Comparison of ENCODE assay signal across 8 cellular contexts in the genomic region with DNA sequence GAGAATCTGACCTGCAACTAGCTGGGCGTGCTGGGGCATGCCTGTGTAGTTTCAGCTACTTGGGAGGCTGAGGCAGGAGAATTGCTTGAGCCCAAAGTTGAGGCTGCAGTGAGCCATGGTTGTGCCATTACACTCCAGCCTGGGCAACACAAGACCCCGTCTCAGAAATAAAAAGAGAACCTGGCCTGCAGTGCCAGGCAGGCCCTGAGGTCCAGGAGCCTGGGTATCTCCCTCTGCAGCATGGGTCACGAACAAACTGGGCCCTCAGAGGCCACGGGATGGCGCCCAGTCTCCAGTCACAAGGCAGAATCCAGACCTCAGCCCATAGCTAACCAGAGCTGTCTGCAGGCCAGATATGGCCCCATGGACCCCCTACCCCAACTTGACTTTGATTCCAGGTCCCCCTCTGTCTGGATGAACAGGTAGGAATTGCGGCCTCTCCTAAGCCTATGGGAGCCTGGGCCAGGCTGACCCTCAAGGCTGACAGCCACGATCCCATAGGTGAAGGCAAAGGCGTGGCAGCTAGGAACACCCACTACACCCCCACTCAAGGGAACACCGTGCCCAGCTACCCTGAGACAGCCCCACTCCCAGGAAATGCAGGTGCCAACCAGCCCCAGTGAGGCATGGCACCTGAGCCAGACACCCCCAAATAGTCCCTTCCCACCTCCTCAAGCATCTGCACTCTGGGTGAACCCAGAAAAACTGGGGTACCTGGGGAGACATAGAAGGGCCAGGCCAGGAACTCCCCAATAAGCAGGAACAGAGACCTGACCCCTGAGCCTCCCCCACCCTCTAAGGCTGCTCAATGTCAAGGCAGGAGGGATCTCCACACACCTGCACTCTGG. TPM values are rescaled to one million over a fixed set of nuclear protein-coding genes. Genes with fewer than 3 reads are reported as not detected.
DNase-seq lines count a peak whose midpoint lies in the region; TF ChIP-seq lines count a peak whose summit lies in the region.

No MANE protein-coding gene starts in this region.

- H3F3A ChIP-seq in DOHH2 (ENCODE audit: control insufficient read depth, insufficient read depth), result peaks cover 75% of the 10 kb centered on the region

- peak overlapping the region; percentile 97 for H3K27ac Mint-ChIP-seq in activated T-cell treated with anti-CD3 and anti-CD28 coated beads, Interleukin-2, amount 50 U/mL, for 24 hours

- peak overlapping the region; percentile 98 for H3K4me3 Mint-ChIP-seq in activated T-cell treated with anti-CD3 and anti-CD28 coated beads, Interleukin-2, amount 50 U/mL, for 24 hours

- no peaks in the 10 kb centered on the region for H3K27me3 Mint-ChIP-seq in activated T-cell treated with anti-CD3 and anti-CD28 coated beads, Interleukin-2, amount 50 U/mL, for 24 hours

- DNase-seq in M059J (ENCODE audit: low read depth), result peak; percentile 72
- DNase-seq in activated T-cell treated with anti-CD3 and anti-CD28 coated beads, Interleukin-2, amount 50 U/mL, for 24 hours, result peak; percentile 55
- peak; percentile 33 for DNase-seq in germinal center (ENCODE audit: low spot score)
- DNase-seq in prostate gland (ENCODE audit: low spot score), result peak; percentile 44
- DNase-seq in kidney glomerular epithelial cell (lab: John Stamatoyannopoulos, UW), result no peak
- DNase-seq in NCI-H1694 (lab: John Stamatoyannopoulos, UW), result no peak
- no peak for DNase-seq in middle frontal gyrus (ENCODE audit: extremely low spot score, low spot score)

- H3K4me1 Mint-ChIP-seq in activated T-cell treated with anti-CD3 and anti-CD28 coated beads, Interleukin-2, amount 50 U/mL, for 24 hours (ENCODE audit: low read depth), result peaks cover 26% of the 10 kb centered on the region

- H3K4me3 ChIP-seq in DOHH2 (ENCODE audit: low read length), result no peak overlapping the region
- peak overlapping the region; percentile 99 for H3K4me3 ChIP-seq in prostate gland

- H3K4me1 ChIP-seq in DOHH2 (ENCODE audit: control insufficient read depth, low read length) (peaks cover 26% of the 10 kb centered on the region), prostate gland (replicated peaks) (peaks cover 13% of the 10 kb centered on the region)

- H3K27ac ChIP-seq in DOHH2 (ENCODE audit: low read depth, low read length) (peak overlapping the region; percentile 42), prostate gland (peak overlapping the region; percentile 100)

- peak overlapping the region; percentile 17; the same call in 1 of the 2 replicates for H3K4me2 ChIP-seq in DOHH2 (ENCODE audit: low read length)

- H3K36me3 ChIP-seq in DOHH2 (ENCODE audit: control insufficient read depth, low read length) (peaks cover 70% of the 10 kb centered on the region), prostate gland (peaks cover 18 to 36% of the 10 kb centered on the region in 2 donors)

- H3K79me2 ChIP-seq in DOHH2 (ENCODE audit: control insufficient read depth, low read length), result peaks cover 31% of the 10 kb centered on the region

- peaks cover 20% of the 10 kb centered on the region for H4K20me1 ChIP-seq in DOHH2 (ENCODE audit: control insufficient read depth, insufficient read depth, low read depth, low read length)

- no peak for TF ChIP-seq POLR2A in prostate gland (IDR thresholded peaks at IDR 0.05)

- no peaks in the 10 kb centered on the region for H3K9me2 ChIP-seq in DOHH2 (replicated peaks; ENCODE audit: control insufficient read depth, low read length)

- no peaks in the 10 kb centered on the region for H3K9me3 ChIP-seq in DOHH2 (ENCODE audit: control insufficient read depth, insufficient read depth, low read length)
- no peaks in the 10 kb centered on the region for H3K9me3 ChIP-seq in prostate gland

- TF ChIP-seq CTCF in DOHH2 (IDR thresholded peaks at IDR 0.05; ENCODE audit: low read depth, low read length, poor library complexity, severe bottlenecking), result no peak
- TF ChIP-seq CTCF in prostate gland (IDR thresholded peaks at IDR 0.05), result peak in 1 of 4 experiments; percentile 27

- intact Hi-C loops in prostate gland (cut with DNase I), result no loop called here

- no peaks in the 10 kb centered on the region for H3K9me3 Mint-ChIP-seq in activated T-cell treated with anti-CD3 and anti-CD28 coated beads, Interleukin-2, amount 50 U/mL, for 24 hours

- WGBS in prostate gland, result 39% methylated on average over 9 of the region's 9 CpGs

- peaks cover 69% of the 10 kb centered on the region for H3K36me3 Mint-ChIP-seq in activated T-cell treated with anti-CD3 and anti-CD28 coated beads, Interleukin-2, amount 50 U/mL, for 24 hours (ENCODE audit: low read depth)

- H3K27me3 ChIP-seq in DOHH2 (ENCODE audit: control insufficient read depth, low read length), result no peaks in the 10 kb centered on the region
- H3K27me3 ChIP-seq in prostate gland (replicated peaks; ENCODE audit: insufficient read depth), result no peaks in the 10 kb centered on the region

RNA-seq across cellular contexts. Expression of a gene that starts 4.0 kb away (rescaled TPM):
- total RNA-seq in M059J (2014; rRNA removed; shearing (Covaris generic)), result 4,982 and 5,940 TPM in 2 replicates
- 1,000 to 10,000 TPM; 2,747 to 3,482 TPM for total RNA-seq in prostate gland

RNA-seq across cellular contexts. Expression of a gene that starts 12.8 kb away (rescaled TPM):
- total RNA-seq in M059J (2014; rRNA removed; shearing (Covaris generic)), result 7.3 and 9.9 TPM in 2 replicates
- total RNA-seq in prostate gland, result 10 to 100 TPM; 13.3 to 19.2 TPM

Comparison
In these comparisons a context has a peak if more than half of its experiments do, and no peak if none do; other contexts are left out.
1. DNase-seq: peak in M059J (single experiment), activated T-cell treated with anti-CD3 and anti-CD28 coated beads, Interleukin-2, amount 50 U/mL, for 24 hours (single experiment), germinal center (single experiment) and prostate gland (single experiment); none in kidney glomerular epithelial cell (single experiment), NCI-H1694 (single experiment) and middle frontal gyrus (single experiment).